Comparison of ENCODE assay signal across 17 cellular contexts in the genomic region with DNA sequence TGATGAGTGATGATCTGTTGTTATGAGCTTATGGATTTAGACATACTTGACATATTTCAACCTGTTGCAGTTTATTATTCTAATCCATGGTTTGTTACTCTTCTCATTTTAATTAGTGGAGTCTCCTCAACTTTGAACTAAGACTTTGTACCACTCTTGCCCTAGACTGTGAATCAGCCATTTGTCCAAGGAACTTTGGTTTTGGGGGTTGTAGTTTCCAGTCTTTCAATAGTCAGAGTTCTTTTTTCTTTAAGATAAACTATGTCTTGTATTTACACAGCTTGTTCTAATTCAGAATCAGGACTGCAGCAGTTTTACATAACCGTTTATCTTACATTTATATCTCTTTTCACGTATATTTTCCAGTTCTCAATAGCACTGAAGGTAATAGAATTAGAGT.
A peak's percentile ranks its signal among the peaks of the same experiment; 100 is the strongest.
DNase-seq lines count a peak whose midpoint lies in the region; ATAC-seq and TF ChIP-seq lines count a peak whose summit lies in the region.
"Had no signal": no experiment of that assay in that cellular context is flagged by ENCODE, and none has a peak within 500 bp of the region (broad histone marks: within the 10 kb centered on the region; RNA-seq: fewer than 3 reads in every experiment).

No MANE protein-coding gene starts in this region.

- H3K4me3 ChIP-seq in SK-N-SH (ENCODE audit: low read depth in 2 of 2, low read length in 1 of 2), result no peak overlapping the region
- H3K4me3 ChIP-seq: A549 had no signal

- POLR2A ChIA-PET in SK-N-SH (lab: Yijun Ruan, JAX) (no interaction called here), T-cell (lab: Charles Lee) (no interaction called here)

- ATAC-seq in T-cell (replicated peaks in 1 of 4), result no peak
- no peak for ATAC-seq in HG02852 (IDR thresholded peaks at IDR 0.05; ENCODE audit: unreplicated experiment)
- ATAC-seq: A549, HepG2 had no signal

- no peaks in the 10 kb centered on the region for H3K27me3 ChIP-seq in SK-N-SH (ENCODE audit: insufficient read depth)
- H3K27me3 ChIP-seq: BE2C had no signal

- no peaks in the 10 kb centered on the region for H3K9me3 ChIP-seq in SK-N-SH
- H3K9me3 ChIP-seq: A549, BE2C had no signal

- H3K4me1 Mint-ChIP-seq in osteocyte (ENCODE audit: unreplicated experiment), result peaks cover 25% of the 10 kb centered on the region
- H3K4me1 Mint-ChIP-seq in T-cell, result no peaks in the 10 kb centered on the region
- H3K4me1 Mint-ChIP-seq: CD4-positive, alpha-beta memory T cell had no signal

- 23% methylated on average over 2 of the region's 2 CpGs for WGBS in SK-N-SH (ENCODE audit: low lambda C conversion rate)

- no peak for TF ChIP-seq EP300 in SK-N-SH (IDR thresholded peaks at IDR 0.05; ENCODE audit: borderline replicate concordance in 1 of 2, low read depth in 1 of 2, low read length in 1 of 2)

- H3K27me3 Mint-ChIP-seq in osteocyte (ENCODE audit: unreplicated experiment) (no peaks in the 10 kb centered on the region), T-cell (no peaks in the 10 kb centered on the region)
- H3K27me3 Mint-ChIP-seq: CD4-positive, alpha-beta memory T cell had no signal

- no peak for TF ChIP-seq RAD21 in SK-N-SH (IDR thresholded peaks at IDR 0.05; ENCODE audit: low read length)

- H3K9ac ChIP-seq in SK-N-SH, result no peak overlapping the region

- no peak for DNase-seq in SK-N-SH
- peak; percentile 41 for DNase-seq in fibroblast of peridontal ligament (ENCODE audit: extremely low read depth)
- no peak for DNase-seq in osteocyte (ENCODE audit: extremely low spot score, unreplicated experiment)
- DNase-seq in T-cell, result no peak
- no peak for DNase-seq in stimulated activated CD4-positive, alpha-beta T cell treated with anti-CD3 and anti-CD28 coated beads, Interleukin-4, amount 100 ng/mL, for 1 hour
- DNase-seq: BE2C; CD4-positive, alpha-beta memory T cell; COR-L47; DMS153; DMS79 treated with DMSO at 0.1 percent for 48 hours; GF-D8; HCEC 1CT; HFFc6 had no signal

- no peaks in the 10 kb centered on the region for H4K20me1 ChIP-seq in SK-N-SH (ENCODE audit: insufficient read depth)

- H3K9me2 ChIP-seq in SK-N-SH, result no peaks in the 10 kb centered on the region

- H3K79me2 ChIP-seq in SK-N-SH (ENCODE audit: insufficient read depth), result peaks cover 35% of the 10 kb centered on the region

- H3K9me3 Mint-ChIP-seq in osteocyte (ENCODE audit: unreplicated experiment) (no peaks in the 10 kb centered on the region), T-cell (peaks cover 0 to 4% (median 3%) of the 10 kb centered on the region in 3 donors)
- H3K9me3 Mint-ChIP-seq: HFFc6 had no signal

- H2AFZ ChIP-seq in SK-N-SH (ENCODE audit: low read depth), result no peak overlapping the region

- H3K36me3 ChIP-seq in SK-N-SH (replicated peaks in 1 of 2; ENCODE audit: control insufficient read depth in 1 of 2, insufficient read depth in 2 of 2, low read length in 1 of 2), result peaks cover 0 to 6% of the 10 kb centered on the region in 2 experiments
- H3K36me3 ChIP-seq: BE2C had no signal

- TF ChIP-seq CTCF in SK-N-SH (IDR thresholded peaks at IDR 0.05) (no peak), osteocyte (IDR thresholded peaks at IDR 0.05) (no peak)

- H3K4me3 Mint-ChIP-seq in osteocyte (ENCODE audit: unreplicated experiment) (no peak overlapping the region), T-cell (no peak overlapping the region)
- H3K4me3 Mint-ChIP-seq: HFFc6 had no signal

- peak overlapping the region; percentile 28 to 39 for H3K27ac ChIP-seq in SK-N-SH (ENCODE audit: low read depth in 2 of 2, low read length in 1 of 2)
- H3K27ac ChIP-seq: A549, C4-2B had no signal

- H3K27ac Mint-ChIP-seq in osteocyte (ENCODE audit: unreplicated experiment) (peak overlapping the region; percentile 57), T-cell (no peak overlapping the region)
- H3K27ac Mint-ChIP-seq: CD4-positive, alpha-beta memory T cell; HFFc6 had no signal

- H3K36me3 Mint-ChIP-seq in osteocyte (ENCODE audit: unreplicated experiment) (peaks cover 2% of the 10 kb centered on the region), T-cell (no peaks in the 10 kb centered on the region)
- H3K36me3 Mint-ChIP-seq: CD4-positive, alpha-beta memory T cell had no signal

- H3K4me2 ChIP-seq in SK-N-SH, result 0 out of 2 replicates have a peak overlapping the region, but pooled peaks have one; percentile 1
- H3K4me2 ChIP-seq: A549 had no signal

- CTCF ChIA-PET in SK-N-SH (lab: Yijun Ruan, JAX) (no interaction called here), T-cell (lab: Charles Lee) (no interaction called here)

- H3F3A ChIP-seq in SK-N-SH (replicated peaks; ENCODE audit: insufficient read depth), result peaks cover 7% of the 10 kb centered on the region

- peaks cover 0 to 13% of the 10 kb centered on the region in 2 experiments; a peak in 2 of 4 replicates for H3K4me1 ChIP-seq in SK-N-SH (ENCODE audit: control insufficient read depth in 1 of 2, insufficient read depth in 2 of 2, low read depth in 1 of 2, low read length in 1 of 2)
- H3K4me1 ChIP-seq: BE2C had no signal

TF ChIP-seq in SK-N-SH, 30 proteins besides CTCF, POLR2A, EP300 and RAD21:
- TF ChIP-seq TCF12 (IDR thresholded peaks at IDR 0.05), result peak; percentile 42
- TF ChIP-seq MEF2A (IDR thresholded peaks at IDR 0.05; ENCODE audit: borderline replicate concordance, low read depth), result no peak
- TF ChIP-seq YY1 (IDR thresholded peaks at IDR 0.05; ENCODE audit: low read depth), result no peak
- TF ChIP-seq, protein P1, sequence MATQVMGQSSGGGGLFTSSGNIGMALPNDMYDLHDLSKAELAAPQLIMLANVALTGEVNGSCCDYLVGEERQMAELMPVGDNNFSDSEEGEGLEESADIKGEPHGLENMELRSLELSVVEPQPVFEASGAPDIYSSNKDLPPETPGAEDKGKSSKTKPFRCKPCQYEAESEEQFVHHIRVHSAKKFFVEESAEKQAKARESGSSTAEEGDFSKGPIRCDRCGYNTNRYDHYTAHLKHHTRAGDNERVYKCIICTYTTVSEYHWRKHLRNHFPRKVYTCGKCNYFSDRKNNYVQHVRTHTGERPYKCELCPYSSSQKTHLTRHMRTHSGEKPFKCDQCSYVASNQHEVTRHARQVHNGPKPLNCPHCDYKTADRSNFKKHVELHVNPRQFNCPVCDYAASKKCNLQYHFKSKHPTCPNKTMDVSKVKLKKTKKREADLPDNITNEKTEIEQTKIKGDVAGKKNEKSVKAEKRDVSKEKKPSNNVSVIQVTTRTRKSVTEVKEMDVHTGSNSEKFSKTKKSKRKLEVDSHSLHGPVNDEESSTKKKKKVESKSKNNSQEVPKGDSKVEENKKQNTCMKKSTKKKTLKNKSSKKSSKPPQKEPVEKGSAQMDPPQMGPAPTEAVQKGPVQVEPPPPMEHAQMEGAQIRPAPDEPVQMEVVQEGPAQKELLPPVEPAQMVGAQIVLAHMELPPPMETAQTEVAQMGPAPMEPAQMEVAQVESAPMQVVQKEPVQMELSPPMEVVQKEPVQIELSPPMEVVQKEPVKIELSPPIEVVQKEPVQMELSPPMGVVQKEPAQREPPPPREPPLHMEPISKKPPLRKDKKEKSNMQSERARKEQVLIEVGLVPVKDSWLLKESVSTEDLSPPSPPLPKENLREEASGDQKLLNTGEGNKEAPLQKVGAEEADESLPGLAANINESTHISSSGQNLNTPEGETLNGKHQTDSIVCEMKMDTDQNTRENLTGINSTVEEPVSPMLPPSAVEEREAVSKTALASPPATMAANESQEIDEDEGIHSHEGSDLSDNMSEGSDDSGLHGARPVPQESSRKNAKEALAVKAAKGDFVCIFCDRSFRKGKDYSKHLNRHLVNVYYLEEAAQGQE (IDR thresholded peaks at IDR 0.05; ENCODE audit: low read depth, low read length), result no peak
- TF ChIP-seq FOXJ3 (CRISPR knock-in tag; IDR thresholded peaks at IDR 0.05), result no peak
